10 cellular contexts compared by ENCODE assay signal in genomic region chr6:111663232-111663631, GRCh38. TPM values are rescaled to one million over a fixed set of nuclear protein-coding genes. Genes with fewer than 3 reads are reported as not detected.
A peak's percentile ranks its signal among the peaks of the same experiment; 100 is the strongest.
DNase-seq lines count a peak whose midpoint lies in the region; ATAC-seq and TF ChIP-seq lines count a peak whose summit lies in the region.
"Had no signal": no experiment of that assay in that cellular context is flagged by ENCODE, and none has a peak within 500 bp of the region (broad histone marks: within the 10 kb centered on the region; RNA-seq: fewer than 3 reads in every experiment).

No MANE protein-coding gene starts in this region.

- intact Hi-C loops in Right ventricle myocardium inferior (cut with DNase I) (no loop called here), cardiac septum (cut with DNase I) (no loop called here), Calu3 (cut with micrococcal nuclease; ENCODE audit: unreplicated experiment) (no loop called here)

- ATAC-seq in Right ventricle myocardium inferior (peak; percentile 70), GM21723 (IDR thresholded peaks at IDR 0.05; ENCODE audit: unreplicated experiment) (no peak)
- ATAC-seq in naive thymus-derived CD8-positive, alpha-beta T cell, result no peak

- CTCF ChIA-PET in Calu3 (lab: Charles Lee), result interaction anchor here (0.6 kb wide), 1 partner anchor 380 kb away, joined by 10 read pairs; no protein-coding TSS in a partner anchor

- no peaks in the 10 kb centered on the region for H3K9me3 Mint-ChIP-seq in naive thymus-derived CD8-positive, alpha-beta T cell
- no peaks in the 10 kb centered on the region for H3K9me3 Mint-ChIP-seq in Calu3 (ENCODE audit: low read depth, unreplicated experiment)

- peaks cover 0 to 5% of the 10 kb centered on the region in 2 donors for H3K4me1 ChIP-seq in esophagus (ENCODE audit: control insufficient read depth in 2 of 2, insufficient read depth in 2 of 2, low read length in 1 of 2)

- WGBS in esophagus, 2 donors, result 69 to 76% methylated on average over 6 of the region's 6 CpGs

- peak overlapping the region in 6 of 10 donors; percentile 24 to 83 (median 71) for H3K27ac Mint-ChIP-seq in naive thymus-derived CD8-positive, alpha-beta T cell
- no peak overlapping the region for H3K27ac Mint-ChIP-seq in Calu3 (ENCODE audit: unreplicated experiment)

- H3K27ac ChIP-seq in esophagus (ENCODE audit: low read depth in 2 of 2, low read length in 1 of 2), result peak overlapping the region; percentile 5 to 17

- DNase-seq in Right ventricle myocardium inferior (ENCODE audit: missing footprints), result peak; percentile 79
- no peak for DNase-seq in cardiac septum (ENCODE audit: low spot score)
- no peak for DNase-seq in naive thymus-derived CD8-positive, alpha-beta T cell
- no peak for DNase-seq in Calu3
- DNase-seq in stimulated activated CD4-positive, alpha-beta T cell treated with anti-CD3 and anti-CD28 coated beads, Interleukin-15, amount 100 ng/mL, for 24 hours, result no peak
- no peak for DNase-seq in SKM-1 (lab: John Stamatoyannopoulos, UW; ENCODE audit: unreplicated experiment)
- DNase-seq: activated naive CD4-positive, alpha-beta T cell treated with anti-CD3 and anti-CD28 coated beads, Interleukin-2, amount 50 U/mL, for 16 hours; NCI-H1048 had no signal

- BruUV-seq in Calu3 (replicated peaks; lab: Mats Ljungman, UMichigan), result no TSS peak

- H3K4me3 ChIP-seq in esophagus (ENCODE audit: low read depth in 1 of 2, low read length in 2 of 2), result no peak overlapping the region

- H3K36me3 ChIP-seq in esophagus (ENCODE audit: control insufficient read depth in 2 of 2, insufficient read depth in 2 of 2, low read length in 1 of 2), result no peaks in the 10 kb centered on the region

- TF ChIP-seq CTCF in Calu3 (IDR thresholded peaks at IDR 0.05; ENCODE audit: unreplicated experiment), result no peak

- H3K27me3 ChIP-seq in esophagus (ENCODE audit: control insufficient read depth in 1 of 2, insufficient read depth in 2 of 2, low read length in 2 of 2), result no peaks in the 10 kb centered on the region

- no peaks in the 10 kb centered on the region for H3K9me3 ChIP-seq in esophagus (ENCODE audit: control insufficient read depth in 2 of 2, insufficient read depth in 1 of 2, low read depth in 1 of 2, low read length in 1 of 2)

- H3K4me3 Mint-ChIP-seq in naive thymus-derived CD8-positive, alpha-beta T cell, result no peak overlapping the region
- H3K4me3 Mint-ChIP-seq in Calu3 (ENCODE audit: low read depth, unreplicated experiment), result no peak overlapping the region

- H3K4me1 Mint-ChIP-seq in naive thymus-derived CD8-positive, alpha-beta T cell, result peaks cover 0 to 14% (median 6%) of the 10 kb centered on the region in 4 donors
- H3K4me1 Mint-ChIP-seq in Calu3 (ENCODE audit: low read depth, unreplicated experiment), result no peaks in the 10 kb centered on the region

- H3K27me3 Mint-ChIP-seq in naive thymus-derived CD8-positive, alpha-beta T cell, result no peaks in the 10 kb centered on the region
- no peaks in the 10 kb centered on the region for H3K27me3 Mint-ChIP-seq in Calu3 (ENCODE audit: unreplicated experiment)

- POLR2A ChIA-PET in naive thymus-derived CD8-positive, alpha-beta T cell (lab: Charles Lee), result interaction anchor here (1.0 kb wide), 1 partner anchor 12 kb away, joined by 3 read pairs; no protein-coding TSS in a partner anchor

- peaks cover 0 to 74% (median 16%) of the 10 kb centered on the region in 3 donors for H3K36me3 Mint-ChIP-seq in naive thymus-derived CD8-positive, alpha-beta T cell
- no peaks in the 10 kb centered on the region for H3K36me3 Mint-ChIP-seq in Calu3 (ENCODE audit: insufficient read depth, unreplicated experiment)

RNA-seq across cellular contexts. Expression of gene TRAF3IP2, which starts 57.6 kb away (rescaled TPM):
- 11.0 TPM for total RNA-seq in Right ventricle myocardium inferior
- total RNA-seq in cardiac septum, result 6.5 TPM
- 10 to 100 TPM; 34.9 to 36.6 TPM for polyA plus RNA-seq in esophagus
- total RNA-seq in naive thymus-derived CD8-positive, alpha-beta T cell, result 10 to 100 TPM; 16.4 to 17.1 TPM
- 10 to 100 TPM in 2 of 3 donors, 1 to 10 TPM in 1; 9.4 to 20.1 (median 17.0) TPM for polyA plus RNA-seq in naive thymus-derived CD8-positive, alpha-beta T cell
- total RNA-seq in Calu3 (2022), result 39.2 and 42.0 TPM in 2 replicates
